Comparison of ENCODE assay signal across 8 cellular contexts in genomic region chr18:67217551-67218166, GRCh38.
DNase-seq lines count a peak whose midpoint lies in the region; ATAC-seq lines count a peak whose summit lies in the region.

No MANE protein-coding gene starts in this region.

- H3K27ac Mint-ChIP-seq in activated CD4-positive, alpha-beta memory T cell treated with anti-CD3 and anti-CD28 coated beads for 36 hours: no peak overlapping the region
- no peak overlapping the region for H3K27ac Mint-ChIP-seq in stimulated activated effector memory CD8-positive, alpha-beta T cell treated with anti-CD3 and anti-CD28 coated beads, Interleukin-12 subunit alpha, Interleukin-12 subunit beta, amount 100 ng/mL, for 72 hours

- POLR2A ChIA-PET in activated CD4-positive, alpha-beta memory T cell treated with anti-CD3 and anti-CD28 coated beads for 36 hours (lab: Charles Lee): no interaction called here

- H3K36me3 Mint-ChIP-seq in activated CD4-positive, alpha-beta memory T cell treated with anti-CD3 and anti-CD28 coated beads for 36 hours: no peaks in the 10 kb centered on the region
- H3K36me3 Mint-ChIP-seq in stimulated activated effector memory CD8-positive, alpha-beta T cell treated with anti-CD3 and anti-CD28 coated beads, Interleukin-12 subunit alpha, Interleukin-12 subunit beta, amount 100 ng/mL, for 72 hours: no peaks in the 10 kb centered on the region

- no peaks in the 10 kb centered on the region for H3K9me3 Mint-ChIP-seq in activated CD4-positive, alpha-beta memory T cell treated with anti-CD3 and anti-CD28 coated beads for 36 hours
- H3K9me3 Mint-ChIP-seq in stimulated activated effector memory CD8-positive, alpha-beta T cell treated with anti-CD3 and anti-CD28 coated beads, Interleukin-12 subunit alpha, Interleukin-12 subunit beta, amount 100 ng/mL, for 72 hours: no peaks in the 10 kb centered on the region

- DNase-seq in AML-193 (lab: John Stamatoyannopoulos, UW) (peak; percentile 33 to 37), NCI-H510A (lab: John Stamatoyannopoulos, UW) (peak; percentile 26), ecto neural progenitor cell (ENCODE audit: low spot score) (peak; percentile 55), midbrain (lab: John Stamatoyannopoulos, UW) (peak; percentile 72)
- DNase-seq in activated CD4-positive, alpha-beta memory T cell treated with anti-CD3 and anti-CD28 coated beads for 36 hours: peak; percentile 58
- peak; percentile 40 to 58 for DNase-seq in stimulated activated effector memory CD8-positive, alpha-beta T cell treated with anti-CD3 and anti-CD28 coated beads, Interleukin-12 subunit alpha, Interleukin-12 subunit beta, amount 100 ng/mL, for 72 hours (ENCODE audit: low spot score in 2 of 2)

- CTCF ChIA-PET in activated CD4-positive, alpha-beta memory T cell treated with anti-CD3 and anti-CD28 coated beads for 36 hours (lab: Charles Lee): interaction anchor here (0.7 to 3.8 kb wide), 4 partner anchors 202 to 1442 kb away, joined by 3 to 28 read pairs (median 5); no protein-coding TSS in a partner anchor

- no peak overlapping the region for H3K4me3 Mint-ChIP-seq in activated CD4-positive, alpha-beta memory T cell treated with anti-CD3 and anti-CD28 coated beads for 36 hours
- no peak overlapping the region for H3K4me3 Mint-ChIP-seq in stimulated activated effector memory CD8-positive, alpha-beta T cell treated with anti-CD3 and anti-CD28 coated beads, Interleukin-12 subunit alpha, Interleukin-12 subunit beta, amount 100 ng/mL, for 72 hours

- H3K4me1 Mint-ChIP-seq in activated CD4-positive, alpha-beta memory T cell treated with anti-CD3 and anti-CD28 coated beads for 36 hours (ENCODE audit: low read depth): no peaks in the 10 kb centered on the region
- no peaks in the 10 kb centered on the region for H3K4me1 Mint-ChIP-seq in stimulated activated effector memory CD8-positive, alpha-beta T cell treated with anti-CD3 and anti-CD28 coated beads, Interleukin-12 subunit alpha, Interleukin-12 subunit beta, amount 100 ng/mL, for 72 hours

- H3K27me3 Mint-ChIP-seq in activated CD4-positive, alpha-beta memory T cell treated with anti-CD3 and anti-CD28 coated beads for 36 hours: no peaks in the 10 kb centered on the region

- ATAC-seq in GM18870 (IDR thresholded peaks at IDR 0.05; ENCODE audit: unreplicated experiment): peak; percentile 94
- ATAC-seq in HG03139 (IDR thresholded peaks at IDR 0.05; ENCODE audit: unreplicated experiment): peak; percentile 92
- ATAC-seq in stimulated activated effector memory CD8-positive, alpha-beta T cell treated with anti-CD3 and anti-CD28 coated beads, Interleukin-12 subunit alpha, Interleukin-12 subunit beta, amount 100 ng/mL, for 72 hours: peak; percentile 90

- intact Hi-C loops in activated CD4-positive, alpha-beta memory T cell treated with anti-CD3 and anti-CD28 coated beads for 36 hours (cut with micrococcal nuclease): loop anchor here (1.0 to 2.0 kb wide), 4 partner anchors 299 to 1518 kb away; partner anchors contain the start of gene DSEL

Comparison
In these comparisons a context has a peak if more than half of its experiments do, and no peak if none do; other contexts are left out.
1. Peak in every context shown above with its lines: DNase-seq and ATAC-seq.